In genomic region chr17:79438045-79438444, GRCh38 we compare ENCODE assay signal across 26 cellular contexts.
"Had no signal": no experiment of that assay in that cellular context is flagged by ENCODE, and none has a peak within 500 bp of the region (broad histone marks: within the 10 kb centered on the region; RNA-seq: fewer than 3 reads in every experiment).

No MANE protein-coding gene starts in this region.

- H3K36me3 ChIP-seq: gastrocnemius medialis, spleen, thoracic aorta had no signal

- H3K27ac ChIP-seq: esophagus muscularis mucosa, gastrocnemius medialis, spleen, thoracic aorta had no signal

- DNase-seq: activated CD4-positive, alpha-beta T cell treated with anti-CD3 and anti-CD28 coated beads for 4 hours; activated CD4-positive, alpha-beta T cell treated with anti-CD3 and anti-CD28 coated beads, Interleukin-2, amount 50 U/mL, for 48 hours; activated CD4-positive, CD25-positive, alpha-beta regulatory T cell; activated CD8-positive, alpha-beta memory T cell treated with anti-CD3 and anti-CD28 coated beads, Interleukin-2, amount 50 U/mL, for 48 hours; activated naive CD4-positive, alpha-beta T cell treated with Interleukin-2 at 50 U/mL for 16 hours; activated naive CD8-positive, alpha-beta T cell treated with anti-CD3 and anti-CD28 coated beads for 36 hours; activated T-cell treated with anti-CD3 and anti-CD28 coated beads, Interleukin-2, amount 50 U/mL, for 48 hours; central memory CD4-positive, alpha-beta T cell; effector memory CD8-positive, alpha-beta T cell; gastrocnemius medialis; head of caudate nucleus; hypothalamus; left cardiac atrium; naive thymus-derived CD4-positive, alpha-beta T cell; retina; spleen; stimulated activated CD4-positive, alpha-beta T cell treated with anti-CD3 and anti-CD28 coated beads, Interleukin-4, amount 100 ng/mL, for 1 hour; stimulated activated naive CD4-positive, alpha-beta T cell; T-cell had no signal

- FAIRE-seq: astrocyte, islet of Langerhans had no signal

- H3K9me3 ChIP-seq: esophagus muscularis mucosa, gastrocnemius medialis, thoracic aorta had no signal

- H3K27ac Mint-ChIP-seq: activated naive CD8-positive, alpha-beta T cell treated with anti-CD3 and anti-CD28 coated beads for 36 hours; effector memory CD8-positive, alpha-beta T cell; memory B cell; T-cell; type B pancreatic cell had no signal

- H3K9me3 Mint-ChIP-seq: activated naive CD8-positive, alpha-beta T cell treated with anti-CD3 and anti-CD28 coated beads for 36 hours; effector memory CD8-positive, alpha-beta T cell; memory B cell; neural crest cell; type B pancreatic cell had no signal

- H3K4me3 ChIP-seq: esophagus muscularis mucosa, gastrocnemius medialis, spleen, thoracic aorta had no signal

- ATAC-seq: effector memory CD8-positive, alpha-beta T cell; gastrocnemius medialis; left cardiac atrium; naive thymus-derived CD4-positive, alpha-beta T cell; T-cell had no signal

- H3K36me3 Mint-ChIP-seq: activated naive CD8-positive, alpha-beta T cell treated with anti-CD3 and anti-CD28 coated beads for 36 hours; memory B cell; naive thymus-derived CD4-positive, alpha-beta T cell; T-cell; type B pancreatic cell had no signal

- H3K4me3 Mint-ChIP-seq: activated naive CD8-positive, alpha-beta T cell treated with anti-CD3 and anti-CD28 coated beads for 36 hours; effector memory CD8-positive, alpha-beta T cell; memory B cell; naive thymus-derived CD4-positive, alpha-beta T cell; neural crest cell; T-cell; type B pancreatic cell had no signal

- H3K4me1 Mint-ChIP-seq: activated naive CD8-positive, alpha-beta T cell treated with anti-CD3 and anti-CD28 coated beads for 36 hours; memory B cell; naive thymus-derived CD4-positive, alpha-beta T cell; neural crest cell; T-cell had no signal

- H3K4me1 ChIP-seq: esophagus muscularis mucosa, gastrocnemius medialis, spleen had no signal
